ENCODE assay signal across 8 cellular contexts in the genomic region with DNA sequence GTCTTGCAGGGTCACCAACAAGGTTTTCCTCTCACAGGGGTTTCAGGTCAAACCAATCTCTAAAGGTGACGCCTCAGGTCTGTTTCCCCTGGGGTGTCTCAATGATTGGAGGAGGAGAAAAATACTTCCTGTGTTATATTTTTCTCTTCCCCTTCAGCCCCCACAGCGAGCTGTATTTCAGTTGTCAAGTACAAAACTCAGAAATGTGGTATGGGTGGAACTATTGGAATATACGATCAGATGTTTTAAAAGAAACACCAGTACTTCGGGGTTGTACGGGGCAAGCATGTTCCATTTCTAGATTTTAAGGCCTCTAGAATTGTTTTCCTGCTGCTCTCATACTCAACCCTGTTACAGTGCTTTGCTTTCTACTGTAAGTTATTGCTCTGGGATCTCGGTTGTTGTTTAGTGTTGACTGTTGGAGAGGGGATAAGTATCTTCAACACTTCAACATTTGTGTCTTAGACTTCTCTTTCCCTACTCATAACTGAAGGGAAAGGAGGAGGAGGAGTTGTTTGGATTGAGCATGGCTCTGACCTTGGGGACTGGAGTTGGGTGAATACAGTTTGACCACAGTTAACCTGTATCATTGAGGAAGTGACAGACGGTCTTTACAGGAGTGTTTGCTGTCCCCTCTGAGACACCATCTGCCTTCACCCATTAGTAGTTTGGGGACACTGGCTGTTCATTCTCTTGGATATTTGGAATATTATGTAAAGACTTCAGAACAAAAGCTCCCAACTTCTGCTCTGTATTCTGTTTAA. TPM values are rescaled to one million over a fixed set of nuclear protein-coding genes. Genes with fewer than 3 reads are reported as not detected.
DNase-seq lines count a peak whose midpoint lies in the region; ATAC-seq and TF ChIP-seq lines count a peak whose summit lies in the region.

No MANE protein-coding gene starts in this region.

- H3K9me3 Mint-ChIP-seq in activated naive CD8-positive, alpha-beta T cell (ENCODE audit: low read depth) = no peaks in the 10 kb centered on the region

- H3K9me3 ChIP-seq in thymus (ENCODE audit: control insufficient read depth) = no peaks in the 10 kb centered on the region

- peaks cover 20% of the 10 kb centered on the region for H3K4me1 ChIP-seq in thymus (ENCODE audit: control insufficient read depth, insufficient read depth, low read length)

- H3K27ac Mint-ChIP-seq in activated naive CD8-positive, alpha-beta T cell = peak overlapping the region; percentile 96

- peaks cover 3% of the 10 kb centered on the region for H3K36me3 ChIP-seq in thymus (ENCODE audit: control insufficient read depth, insufficient read depth)

- peak overlapping the region; percentile 92 for H3K27ac ChIP-seq in thymus (ENCODE audit: low read depth)

- no peaks in the 10 kb centered on the region for H3K27me3 Mint-ChIP-seq in activated naive CD8-positive, alpha-beta T cell

- H3K36me3 Mint-ChIP-seq in activated naive CD8-positive, alpha-beta T cell = no peaks in the 10 kb centered on the region

- H3K4me3 ChIP-seq in GM12875 (ENCODE audit: low read depth, low read length) = peak overlapping the region; percentile 86
- peak overlapping the region; percentile 95 for H3K4me3 ChIP-seq in thymus (ENCODE audit: low read length)

- WGBS in thymus = 4% methylated on average over 7 of the region's 7 CpGs

- peaks cover 47% of the 10 kb centered on the region for H3K4me1 Mint-ChIP-seq in activated naive CD8-positive, alpha-beta T cell (ENCODE audit: low read depth)

- no peaks in the 10 kb centered on the region for H3K27me3 ChIP-seq in thymus (ENCODE audit: control insufficient read depth, insufficient read depth)

- peak overlapping the region; percentile 99 for H3K4me3 Mint-ChIP-seq in activated naive CD8-positive, alpha-beta T cell

- peak; percentile 36 for ATAC-seq in HG03354 (IDR thresholded peaks at IDR 0.05; ENCODE audit: poor library complexity, severe bottlenecking, unreplicated experiment)
- ATAC-seq in HG03039 (IDR thresholded peaks at IDR 0.05; ENCODE audit: unreplicated experiment) = no peak

- TF ChIP-seq CTCF in GM12875 (IDR thresholded peaks at IDR 0.05; ENCODE audit: borderline replicate concordance, insufficient read depth, low read depth, low read length) = no peak

- DNase-seq in kidney tubule cell (ENCODE audit: low spot score) (peak; percentile 29), HT-29 (ENCODE audit: low spot score) (no peak), NCI-H2029 (lab: John Stamatoyannopoulos, UW) (no peak)

RNA-seq across cellular contexts. Expression of a gene that starts 2.0 kb away (rescaled TPM):
- 72.3 TPM for polyA plus RNA-seq in thymus
- total RNA-seq in HT-29 (2014; rRNA removed; shearing (Covaris generic)) = 41.9 and 50.4 TPM in 2 replicates

RNA-seq across cellular contexts. Expression of a gene that starts 51.3 kb away (rescaled TPM):
- 4.9 TPM for polyA plus RNA-seq in thymus
- 0.31 and 0.36 TPM in 2 replicates for total RNA-seq in HT-29 (2014; rRNA removed; shearing (Covaris generic))
